Comparison of ENCODE assay signal across 12 cellular contexts in genomic region chr15:94168250-94168649, GRCh38.
DNase-seq lines count a peak whose midpoint lies in the region; ATAC-seq and TF ChIP-seq lines count a peak whose summit lies in the region.
"Had no signal": no experiment of that assay in that cellular context is flagged by ENCODE, and none has a peak within 500 bp of the region (broad histone marks: within the 10 kb centered on the region; RNA-seq: fewer than 3 reads in every experiment).

No MANE protein-coding gene starts in this region.

- POLR2A ChIA-PET in SK-N-SH (lab: Yijun Ruan, JAX), result no interaction called here
- POLR2A ChIA-PET in WTC11 (lab: Charles Lee), result no interaction called here

- no peak for DNase-seq in SK-N-SH
- DNase-seq in HL-60 (ENCODE audit: low read depth in 1 of 2, low spot score in 1 of 2), result peak in 1 of 2 experiments; percentile 20
- peak; percentile 37 for DNase-seq in WTC11 (ENCODE audit: low spot score)
- peak in 1 of 3 donors; percentile 18 for DNase-seq in mucosa of descending colon
- DNase-seq in anterior cingulate cortex (lab: John Stamatoyannopoulos, UW), result no peak
- DNase-seq in left lung, result no peak
- no peak for DNase-seq in Right ventricle myocardium inferior (ENCODE audit: missing footprints)
- DNase-seq: NCI-H2227 treated with DMSO at 0.1 percent for 48 hours; stimulated activated CD4-positive, alpha-beta T cell treated with anti-CD3 and anti-CD28 coated beads, Interleukin-2, amount 100 ng/mL, for 24 hours; T-helper 17 cell; trophoblast cell had no signal

- H3K4me1 ChIP-seq in SK-N-SH (ENCODE audit: control insufficient read depth in 1 of 2, insufficient read depth in 2 of 2, low read depth in 1 of 2, low read length in 1 of 2) (no peaks in the 10 kb centered on the region), mucosa of descending colon (ENCODE audit: low read depth) (no peaks in the 10 kb centered on the region), left lung (peaks cover 0 to 16% of the 10 kb centered on the region in 2 donors)

- no peaks in the 10 kb centered on the region for H3K36me3 Mint-ChIP-seq in WTC11

- no peak for TF ChIP-seq EP300 in SK-N-SH (IDR thresholded peaks at IDR 0.05; ENCODE audit: borderline replicate concordance in 1 of 2, low read depth in 1 of 2, low read length in 1 of 2)

- no peak overlapping the region for H3K9ac ChIP-seq in SK-N-SH

- TF ChIP-seq CTCF in SK-N-SH (IDR thresholded peaks at IDR 0.05) (peak; percentile 34), HL-60 (IDR thresholded peaks at IDR 0.05; ENCODE audit: insufficient read depth, low read length) (peak; percentile 43), WTC11 (IDR thresholded peaks at IDR 0.05) (peak; percentile 49), mucosa of descending colon (IDR thresholded peaks at IDR 0.05) (no peak), left lung (IDR thresholded peaks at IDR 0.05) (peak in 1 of 2 donors; percentile 28)

- H3K4me3 ChIP-seq in SK-N-SH (ENCODE audit: low read depth in 2 of 2, low read length in 1 of 2), result no peak overlapping the region
- no peak overlapping the region for H3K4me3 ChIP-seq in HL-60 (replicated peaks; ENCODE audit: insufficient read depth, low read length)
- no peak overlapping the region for H3K4me3 ChIP-seq in mucosa of descending colon
- H3K4me3 ChIP-seq in left lung, result no peak overlapping the region

- H3K27me3 ChIP-seq in SK-N-SH (ENCODE audit: insufficient read depth), result no peaks in the 10 kb centered on the region
- no peaks in the 10 kb centered on the region for H3K27me3 ChIP-seq in HL-60 (ENCODE audit: insufficient read depth, poor library complexity, severe bottlenecking)
- H3K27me3 ChIP-seq in left lung, result no peaks in the 10 kb centered on the region

- H3K4me3 Mint-ChIP-seq in WTC11, result no peak overlapping the region
- H3K4me3 Mint-ChIP-seq: T-helper 17 cell had no signal

- H3K9me3 Mint-ChIP-seq in WTC11, result peaks cover 16% of the 10 kb centered on the region

- H2AFZ ChIP-seq in SK-N-SH (ENCODE audit: low read depth), result no peak overlapping the region

- H3K9me2 ChIP-seq in SK-N-SH, result no peaks in the 10 kb centered on the region

- CTCF ChIA-PET in SK-N-SH (lab: Yijun Ruan, JAX), result interaction anchor here (0.7 to 12.4 kb wide), 2 partner anchors 137 to 156 kb away, joined by 3 to 364 read pairs; no protein-coding TSS in a partner anchor
- CTCF ChIA-PET in WTC11 (lab: Charles Lee), result interaction anchor here (0.5 to 1.3 kb wide), 6 partner anchors 10 to 156 kb away, joined by 3 to 5 read pairs (median 4); no protein-coding TSS in a partner anchor

- ATAC-seq in SK-N-SH treated with all-trans-retinoic acid at 6 μM for 48 hours, result no peak
- peak; percentile 72 for ATAC-seq in WTC11
- ATAC-seq in mucosa of descending colon, result peak; percentile 48
- ATAC-seq in left lung, result no peak
- ATAC-seq in Right ventricle myocardium inferior, result no peak
- ATAC-seq: T-helper 17 cell had no signal

- no peaks in the 10 kb centered on the region for H3F3A ChIP-seq in SK-N-SH (replicated peaks; ENCODE audit: insufficient read depth)

- H3K79me2 ChIP-seq in SK-N-SH (ENCODE audit: insufficient read depth), result no peaks in the 10 kb centered on the region

- no peaks in the 10 kb centered on the region for H3K27me3 Mint-ChIP-seq in WTC11 (ENCODE audit: low read depth)

- TF ChIP-seq RAD21 in SK-N-SH (IDR thresholded peaks at IDR 0.05; ENCODE audit: low read length), result no peak

- no peaks in the 10 kb centered on the region for H3K4me1 Mint-ChIP-seq in WTC11

- intact Hi-C loops in mucosa of descending colon (cut with DNase I, micrococcal nuclease) (loop anchor here in 1 of 2 donors (5.0 to 10.0 kb wide), 2 partner anchors 57 to 159 kb away; no protein-coding TSS in a partner anchor), left lung (cut with DNase I) (loop anchor here in 1 of 2 donors (5.0 kb wide), 1 partner anchor 154 kb away; no protein-coding TSS in a partner anchor), Right ventricle myocardium inferior (cut with DNase I) (no loop called here)

- H4K20me1 ChIP-seq in SK-N-SH (ENCODE audit: insufficient read depth), result no peaks in the 10 kb centered on the region

- H3K36me3 ChIP-seq in SK-N-SH (replicated peaks in 1 of 2; ENCODE audit: control insufficient read depth in 1 of 2, insufficient read depth in 2 of 2, low read length in 1 of 2) (no peaks in the 10 kb centered on the region), mucosa of descending colon (ENCODE audit: low read depth) (no peaks in the 10 kb centered on the region), left lung (no peaks in the 10 kb centered on the region)

- no peak overlapping the region for H3K27ac Mint-ChIP-seq in WTC11
- H3K27ac Mint-ChIP-seq: T-helper 17 cell had no signal

- no peak overlapping the region for H3K27ac ChIP-seq in SK-N-SH (ENCODE audit: low read depth in 2 of 2, low read length in 1 of 2)
- H3K27ac ChIP-seq in HL-60 (replicated peaks), result no peak overlapping the region
- H3K27ac ChIP-seq in left lung, result no peak overlapping the region

- no peaks in the 10 kb centered on the region for H3K9me3 ChIP-seq in SK-N-SH
- H3K9me3 ChIP-seq in mucosa of descending colon, result no peaks in the 10 kb centered on the region
- no peaks in the 10 kb centered on the region for H3K9me3 ChIP-seq in left lung

- 55% methylated on average over 8 of the region's 8 CpGs for WGBS in SK-N-SH (ENCODE audit: low lambda C conversion rate)

- H3K4me2 ChIP-seq in SK-N-SH, result no peak overlapping the region

TF ChIP-seq in SK-N-SH, 30 proteins besides CTCF, POLR2A, EP300 and RAD21 (continues in another document):
- TF ChIP-seq RFX5 (IDR thresholded peaks at IDR 0.05; ENCODE audit: low read length), result no peak
- no peak for TF ChIP-seq SMC3 (IDR thresholded peaks at IDR 0.05; ENCODE audit: low read depth, low read length)

TF ChIP-seq in SK-N-SH treated with all-trans-retinoic acid at 6 μM for 48 hours, 23 proteins besides CTCF, POLR2A, EP300 and RAD21 (continues in another document):
- TF ChIP-seq OSR1 (CRISPR knock-in tag; IDR thresholded peaks at IDR 0.05) (no peak), ZFP3 (CRISPR knock-in tag; IDR thresholded peaks at IDR 0.05) (no peak), GLIS3 (CRISPR knock-in tag; IDR thresholded peaks at IDR 0.05) (no peak), ESRRG (CRISPR knock-in tag; IDR thresholded peaks at IDR 0.05) (no peak), SNAI2 (CRISPR knock-in tag; IDR thresholded peaks at IDR 0.05) (no peak), BACH2 (CRISPR knock-in tag; IDR thresholded peaks at IDR 0.05; ENCODE audit: borderline replicate concordance) (no peak), ZC3H10 (CRISPR knock-in tag; IDR thresholded peaks at IDR 0.05) (no peak), PATZ1 (CRISPR knock-in tag; IDR thresholded peaks at IDR 0.05; ENCODE audit: borderline replicate concordance) (no peak), CSDC2 (CRISPR knock-in tag; IDR thresholded peaks at IDR 0.05) (no peak), TCF4 (CRISPR knock-in tag; IDR thresholded peaks at IDR 0.05; ENCODE audit: borderline replicate concordance) (no peak), ISL1 (CRISPR knock-in tag; IDR thresholded peaks at IDR 0.05) (no peak), PPARA (CRISPR knock-in tag; IDR thresholded peaks at IDR 0.05; ENCODE audit: borderline replicate concordance) (no peak)

TF ChIP-seq in WTC11, 78 proteins besides CTCF, POLR2A, EP300 and RAD21:
- peak; percentile 62 for TF ChIP-seq ZNF121 (CRISPR knock-in tag; IDR thresholded peaks at IDR 0.05)
- TF ChIP-seq IRF2 (CRISPR knock-in tag; IDR thresholded peaks at IDR 0.05; ENCODE audit: borderline replicate concordance, low read depth), result no peak

Comparison
In these comparisons a context has a peak if more than half of its experiments do, and no peak if none do; other contexts are left out.
1. ATAC-seq: peak in WTC11 (single experiment) and mucosa of descending colon (single experiment); none in SK-N-SH treated with all-trans-retinoic acid at 6 μM for 48 hours (single experiment), left lung (single experiment) and Right ventricle myocardium inferior (single experiment).
2. Of the 6 proteins assayed by ChIP-seq in both WTC11 and SK-N-SH: peak only in WTC11: none; only in SK-N-SH: none; in both: CTCF; in neither: 5.